In genomic region chr3:24119321-24119751, GRCh38 we compare ENCODE assay signal across 15 cellular contexts.
DNase-seq lines count a peak whose midpoint lies in the region; TF ChIP-seq lines count a peak whose summit lies in the region.
"Had no signal": no experiment of that assay in that cellular context is flagged by ENCODE, and none has a peak within 500 bp of the region (broad histone marks: within the 10 kb centered on the region; RNA-seq: fewer than 3 reads in every experiment).

No MANE protein-coding gene starts in this region.

- H3K9me3 Mint-ChIP-seq in activated naive CD8-positive, alpha-beta T cell treated with anti-CD3 and anti-CD28 coated beads for 36 hours, result no peaks in the 10 kb centered on the region

- H3K36me3 ChIP-seq in sigmoid colon, result peaks cover 0 to 5% (median 0%) of the 10 kb centered on the region in 4 donors
- H3K36me3 ChIP-seq: neutrophil had no signal

- H3K4me3 ChIP-seq in sigmoid colon, result no peak overlapping the region

- TF ChIP-seq CTCF in sigmoid colon (IDR thresholded peaks at IDR 0.05), result no peak

- 89 to 93% methylated on average over 12 of the region's 12 CpGs for WGBS in sigmoid colon, 2 donors

- TF ChIP-seq EP300 in sigmoid colon (IDR thresholded peaks at IDR 0.05), result no peak

- no peak for TF ChIP-seq POLR2A in sigmoid colon (IDR thresholded peaks at IDR 0.05)

- H3K27ac ChIP-seq in sigmoid colon, result no peak overlapping the region
- H3K27ac ChIP-seq: neutrophil had no signal

- peak; percentile 18 for DNase-seq in NCI-H2196 (lab: John Stamatoyannopoulos, UW; ENCODE audit: unreplicated experiment)
- no peak for DNase-seq in NCI-H2196 treated with DMSO at 0.1 percent for 48 hours (lab: John Stamatoyannopoulos, UW; ENCODE audit: unreplicated experiment)
- peak; percentile 59 for DNase-seq in RPMI7951 (ENCODE audit: low read depth)
- peak; percentile 59 for DNase-seq in fibroblast of the conjunctiva (ENCODE audit: low read depth)
- peak; percentile 56 for DNase-seq in stromal cell of bone marrow (ENCODE audit: low read depth)
- DNase-seq in sigmoid colon, result no peak
- no peak for DNase-seq in germinal center (ENCODE audit: low spot score)
- no peak for DNase-seq in activated naive CD8-positive, alpha-beta T cell treated with anti-CD3 and anti-CD28 coated beads for 36 hours
- DNase-seq: ACHN; activated CD8-positive, alpha-beta memory T cell treated with anti-CD3 and anti-CD28 coated beads, Interleukin-2, amount 10 ng/mL, durations not matched to agents 7 days and 5 days; left colon; NCI-H187; stimulated activated CD4-positive, alpha-beta T cell treated with anti-CD3 and anti-CD28 coated beads, Interleukin-4, amount 100 ng/mL, for 1 hour; T-helper 9 cell had no signal

- H3K27me3 Mint-ChIP-seq in activated naive CD8-positive, alpha-beta T cell treated with anti-CD3 and anti-CD28 coated beads for 36 hours, result peaks cover 2% of the 10 kb centered on the region

- H3K27ac Mint-ChIP-seq in activated naive CD8-positive, alpha-beta T cell treated with anti-CD3 and anti-CD28 coated beads for 36 hours, result no peak overlapping the region
- H3K27ac Mint-ChIP-seq: activated CD8-positive, alpha-beta memory T cell treated with anti-CD3 and anti-CD28 coated beads, Interleukin-2, amount 10 ng/mL, durations not matched to agents 7 days and 5 days had no signal

- H3K27me3 ChIP-seq in sigmoid colon, result no peaks in the 10 kb centered on the region
- H3K27me3 ChIP-seq: neutrophil had no signal

- peaks cover 0 to 10% (median 8%) of the 10 kb centered on the region in 4 donors for H3K4me1 ChIP-seq in sigmoid colon

- no peaks in the 10 kb centered on the region for H3K9me3 ChIP-seq in sigmoid colon
- H3K9me3 ChIP-seq: neutrophil had no signal

- H3K4me1 Mint-ChIP-seq in activated naive CD8-positive, alpha-beta T cell treated with anti-CD3 and anti-CD28 coated beads for 36 hours, result no peaks in the 10 kb centered on the region
- H3K4me1 Mint-ChIP-seq: activated CD8-positive, alpha-beta memory T cell treated with anti-CD3 and anti-CD28 coated beads, Interleukin-2, amount 10 ng/mL, durations not matched to agents 7 days and 5 days had no signal

- no peak overlapping the region for H3K4me3 Mint-ChIP-seq in activated naive CD8-positive, alpha-beta T cell treated with anti-CD3 and anti-CD28 coated beads for 36 hours
- H3K4me3 Mint-ChIP-seq: activated CD8-positive, alpha-beta memory T cell treated with anti-CD3 and anti-CD28 coated beads, Interleukin-2, amount 10 ng/mL, durations not matched to agents 7 days and 5 days had no signal

- intact Hi-C loops in sigmoid colon (cut with DNase I), result no loop called here

- H3K36me3 Mint-ChIP-seq in activated naive CD8-positive, alpha-beta T cell treated with anti-CD3 and anti-CD28 coated beads for 36 hours, result no peaks in the 10 kb centered on the region
- H3K36me3 Mint-ChIP-seq: activated CD8-positive, alpha-beta memory T cell treated with anti-CD3 and anti-CD28 coated beads, Interleukin-2, amount 10 ng/mL, durations not matched to agents 7 days and 5 days had no signal

Comparison
In these comparisons a context has a peak if more than half of its experiments do, and no peak if none do; other contexts are left out.
1. DNase-seq: peak in NCI-H2196 (single experiment), RPMI7951 (single experiment), fibroblast of the conjunctiva (single experiment) and stromal cell of bone marrow (single experiment); none in NCI-H2196 treated with DMSO at 0.1 percent for 48 hours (single experiment), sigmoid colon (single experiment), germinal center (single experiment) and activated naive CD8-positive, alpha-beta T cell treated with anti-CD3 and anti-CD28 coated beads for 36 hours (single experiment).